ENCODE assay signal across 1 cellular context in genomic region chr12:19959353-19959752, GRCh38.
TF ChIP-seq lines count a peak whose summit lies in the region.

No MANE protein-coding gene starts in this region.

TF ChIP-seq in endothelial cell of umbilical vein, 7 proteins besides CTCF, POLR2A, EP300 and RAD21:
- TF ChIP-seq EZH2 (IDR thresholded peaks at IDR 0.05; ENCODE audit: borderline replicate concordance, low read depth, low read length, severe bottlenecking) (no peak), GATA2 (IDR thresholded peaks at IDR 0.05; ENCODE audit: insufficient read depth, insufficient read length, low read depth, low read length) (no peak), POLR2AphosphoS5 (IDR thresholded peaks at IDR 0.05; ENCODE audit: insufficient read depth, low read depth, low read length) (no peak), MYC (IDR thresholded peaks at IDR 0.05; ENCODE audit: low read depth, low read length) (no peak), FOS (IDR thresholded peaks at IDR 0.05; ENCODE audit: borderline replicate concordance, insufficient read depth, low read length) (peak; percentile 70), JUN (IDR thresholded peaks at IDR 0.05; ENCODE audit: borderline replicate concordance, insufficient read depth, insufficient read length, low read depth) (peak; percentile 90), MAX (IDR thresholded peaks at IDR 0.05; ENCODE audit: insufficient read depth, insufficient read length) (no peak)
TF ChIP-seq in endothelial cell of umbilical vein: peak in this region for 2.
